Comparison of ENCODE assay signal across 20 cellular contexts in genomic region chr16:22027633-22028032, GRCh38. TPM values are rescaled to one million over a fixed set of nuclear protein-coding genes. Genes with fewer than 3 reads are reported as not detected.
DNase-seq lines count a peak whose midpoint lies in the region; ATAC-seq, FAIRE-seq and TF ChIP-seq lines count a peak whose summit lies in the region.
"Had no signal": no experiment of that assay in that cellular context is flagged by ENCODE, and none has a peak within 500 bp of the region (broad histone marks: within the 10 kb centered on the region; RNA-seq: fewer than 3 reads in every experiment).

No MANE protein-coding gene starts in this region.

- BruUV-seq in Calu3 (replicated peaks; lab: Mats Ljungman, UMichigan), result no TSS peak
- BruUV-seq in IMR-90 (replicated peaks; lab: Mats Ljungman, UMichigan), result no TSS peak
- no TSS peak for BruUV-seq in GM12878 (replicated peaks; lab: Mats Ljungman, UMichigan)

- peak overlapping the region; percentile 96 for H2BK20ac ChIP-seq in IMR-90 (ENCODE audit: low read depth, low read length)

- H3K4me1 Mint-ChIP-seq in Calu3 (ENCODE audit: low read depth, unreplicated experiment), result peaks cover 77% of the 10 kb centered on the region

- TF ChIP-seq CTCF in Calu3 (IDR thresholded peaks at IDR 0.05; ENCODE audit: unreplicated experiment), result no peak
- TF ChIP-seq CTCF in IMR-90 (conservative IDR thresholded peaks at IDR 0.05; ENCODE audit: low read depth, low read length), result no peak
- no peak for TF ChIP-seq CTCF in GM12878 (IDR thresholded peaks at IDR 0.05 in 2 of 3, conservative IDR thresholded peaks at IDR 0.05 in 1 of 3; ENCODE audit: control insufficient read depth in 2 of 3, extremely low read depth in 1 of 3, insufficient read depth in 1 of 3, low read depth in 3 of 3, low read length in 3 of 3)
- TF ChIP-seq CTCF in osteoblast (IDR thresholded peaks at IDR 0.05; ENCODE audit: extremely low read depth, low read depth, low read length), result no peak
- TF ChIP-seq CTCF in left ventricle myocardium inferior (IDR thresholded peaks at IDR 0.05; ENCODE audit: borderline replicate concordance), result no peak

- H3K9me3 Mint-ChIP-seq in Calu3 (ENCODE audit: low read depth, unreplicated experiment), result no peaks in the 10 kb centered on the region
- H3K9me3 Mint-ChIP-seq: brain had no signal

- H3K27me3 Mint-ChIP-seq in Calu3 (ENCODE audit: unreplicated experiment), result no peaks in the 10 kb centered on the region
- H3K27me3 Mint-ChIP-seq: activated naive CD4-positive, alpha-beta T cell treated with anti-CD3 and anti-CD28 coated beads, Interleukin-2, amount 10 ng/mL, durations not matched to agents 7 days and 5 days; brain had no signal

- peak overlapping the region; percentile 82 for H2BK5ac ChIP-seq in IMR-90 (ENCODE audit: low read depth, low read length, poor library complexity, severe bottlenecking)

- H3K4ac ChIP-seq in IMR-90 (ENCODE audit: low read depth, low read length), result peak overlapping the region; percentile 97

- TF ChIP-seq RAD21 in IMR-90 (IDR thresholded peaks at IDR 0.05; ENCODE audit: low read length) (no peak), GM12878 (IDR thresholded peaks at IDR 0.05; ENCODE audit: insufficient read depth, low read depth, low read length) (no peak)

- CTCF ChIA-PET in Calu3 (lab: Charles Lee) (interaction anchor here (0.5 to 1.9 kb wide), 3 partner anchors 20 to 1160 kb away, joined by 3 to 7 read pairs (median 5); partner anchors contain the start of gene MOSMO), IMR-90 (lab: Yijun Ruan, JAX) (interaction anchor here (1.5 kb wide), 1 partner anchor 44 kb away, joined by 3 read pairs; no protein-coding TSS in a partner anchor), GM12878 (lab: Yijun Ruan, JAX) (interaction anchor here (0.7 to 5.8 kb wide), 11 partner anchors 11 to 161 kb away, joined by 3 to 51 read pairs (median 8); partner anchors contain the start of gene MOSMO)

- H3K56ac ChIP-seq in IMR-90 (ENCODE audit: extremely low read depth, insufficient read depth, low read length), result peak overlapping the region; percentile 56; the same call in 1 of the 2 replicates

- H4K5ac ChIP-seq in IMR-90 (ENCODE audit: low read depth, low read length), result peak overlapping the region; percentile 17; the same call in 1 of the 2 replicates

- H3K4me2 ChIP-seq in IMR-90 (ENCODE audit: low read depth, low read length) (peak overlapping the region; percentile 32), GM12878 (ENCODE audit: control insufficient read depth, insufficient read depth) (peak overlapping the region; percentile 82), osteoblast (ENCODE audit: insufficient read depth, low read length) (peak overlapping the region; percentile 55)

- H3K79me2 ChIP-seq in GM12878 (ENCODE audit: control insufficient read depth, insufficient read depth, low read length), result peaks cover 4% of the 10 kb centered on the region
- H3K79me2 ChIP-seq in osteoblast (ENCODE audit: insufficient read depth, low read length), result peaks cover 54% of the 10 kb centered on the region

- H4K20me1 ChIP-seq in IMR-90 (ENCODE audit: insufficient read depth, low read length) (peaks cover 6% of the 10 kb centered on the region; the same call in 1 of the 2 replicates), GM12878 (ENCODE audit: control insufficient read depth, insufficient read depth) (no peaks in the 10 kb centered on the region), osteoblast (ENCODE audit: insufficient read depth, low read length) (peaks cover 10% of the 10 kb centered on the region)

- H2BK120ac ChIP-seq in IMR-90 (ENCODE audit: low read depth, low read length), result peak overlapping the region; percentile 96

- DNase-seq in Calu3 (no peak), IMR-90 (no peak), GM12878 (ENCODE audit: low read depth, low spot score) (no peak), osteoblast (ENCODE audit: insufficient read length, low spot score, missing footprints) (no peak), T-helper 1 cell (no peak), left ventricle myocardium inferior (no peak)
- DNase-seq: activated CD8-positive, alpha-beta memory T cell treated with anti-CD3 and anti-CD28 coated beads, Interleukin-2, amount 50 U/mL, for 4 hours; activated naive CD4-positive, alpha-beta T cell treated with anti-CD3 and anti-CD28 coated beads, Interleukin-2, amount 10 ng/mL, durations not matched to agents 7 days and 5 days; foreskin melanocyte; HCEC 1CT; left lung; NCI-H1092 treated with DMSO at 0.1 percent for 48 hours; T-helper 2 cell had no signal

- peak overlapping the region; percentile 33; the same call in 1 of the 2 replicates for H3K18ac ChIP-seq in IMR-90 (ENCODE audit: low read depth, low read length)

- peak overlapping the region; percentile 96 for H3K14ac ChIP-seq in IMR-90 (replicated peaks; ENCODE audit: low read depth, low read length)

- peak overlapping the region; percentile 5 to 77; a peak in 2 of 4 replicates for H4K8ac ChIP-seq in IMR-90 (ENCODE audit: low read depth in 2 of 2, low read length in 2 of 2)

- H3K27me3 ChIP-seq in IMR-90 (ENCODE audit: control insufficient read depth, insufficient read depth, low read length) (no peaks in the 10 kb centered on the region), GM12878 (replicated peaks in 1 of 2; ENCODE audit: control insufficient read depth in 2 of 2, insufficient read depth in 2 of 2, low read length in 1 of 2) (no peaks in the 10 kb centered on the region), osteoblast (ENCODE audit: insufficient read depth, low read length) (no peaks in the 10 kb centered on the region), left ventricle myocardium inferior (ENCODE audit: low read depth) (no peaks in the 10 kb centered on the region)
- H3K27me3 ChIP-seq: left lung had no signal

- in situ Hi-C loops in IMR-90 (cut with MboI; ENCODE audit: low sequenced_read_pairs), result no loop called here
- in situ Hi-C loops in GM12878 (cut with MboI), result no loop called here

- FAIRE-seq in GM12878 (lab: Jason Lieb, UNC), result peak; percentile 80

- H3K36me3 Mint-ChIP-seq in Calu3 (ENCODE audit: insufficient read depth, unreplicated experiment), result peaks cover 29% of the 10 kb centered on the region

- TF ChIP-seq POLR2A in IMR-90 (IDR thresholded peaks at IDR 0.05; ENCODE audit: low read depth, low read length), result no peak
- no peak for TF ChIP-seq POLR2A in GM12878 (IDR thresholded peaks at IDR 0.05; ENCODE audit: low read depth, low read length)

- TF ChIP-seq EP300 in GM12878 (IDR thresholded peaks at IDR 0.05; ENCODE audit: borderline replicate concordance in 1 of 2, control insufficient read depth in 1 of 2, low read depth in 2 of 2, low read length in 2 of 2), result no peak

- H2AK5ac ChIP-seq in IMR-90 (ENCODE audit: low read depth, low read length), result peak overlapping the region; percentile 84

- dilution Hi-C loops in IMR-90 (cut with HindIII; ENCODE audit: low sequenced_read_pairs, unreplicated experiment), result no loop called here

- peak overlapping the region; percentile 54; the same call in 1 of the 2 replicates for H4K91ac ChIP-seq in IMR-90 (ENCODE audit: insufficient read depth, low read depth, low read length)

- H3K27ac ChIP-seq in IMR-90 (ENCODE audit: insufficient read depth, low read length), result peak overlapping the region; percentile 53; the same call in 1 of the 2 replicates
- H3K27ac ChIP-seq in GM12878 (ENCODE audit: control insufficient read depth, insufficient read depth), result peak overlapping the region; percentile 52; the same call in 1 of the 2 replicates
- H3K27ac ChIP-seq in osteoblast (ENCODE audit: low read depth, low read length), result no peak overlapping the region
- no peak overlapping the region for H3K27ac ChIP-seq in left ventricle myocardium inferior (replicated peaks)

- no peaks in the 10 kb centered on the region for H3K9me3 ChIP-seq in IMR-90 (ENCODE audit: control insufficient read depth, insufficient read depth, low read length)
- no peaks in the 10 kb centered on the region; the same call in none of the 3 replicates for H3K9me3 ChIP-seq in GM12878 (replicated peaks; ENCODE audit: control insufficient read depth, insufficient read depth, low read length)
- H3K9me3 ChIP-seq in osteoblast (ENCODE audit: low read depth, low read length), result no peaks in the 10 kb centered on the region
- H3K9me3 ChIP-seq in left ventricle myocardium inferior (replicated peaks), result peaks cover 4% of the 10 kb centered on the region
- H3K9me3 ChIP-seq: prostate gland had no signal

- H3K79me1 ChIP-seq in IMR-90 (ENCODE audit: low read depth in 1 of 2, low read length in 2 of 2), result peaks cover 17 to 54% of the 10 kb centered on the region in 2 experiments

- peak overlapping the region; percentile 79; the same call in 2 of the 3 replicates for H2BK15ac ChIP-seq in IMR-90 (ENCODE audit: low read depth, low read length)

- H3K36me3 ChIP-seq in IMR-90 (ENCODE audit: control insufficient read depth, insufficient read depth, low read length), result peaks cover 3% of the 10 kb centered on the region; the same call in 1 of the 2 replicates
- H3K36me3 ChIP-seq in GM12878 (ENCODE audit: control insufficient read depth in 2 of 2, insufficient read depth in 2 of 2, low read length in 1 of 2), result no peaks in the 10 kb centered on the region; a peak in 1 of 4 replicates
- H3K36me3 ChIP-seq in osteoblast (ENCODE audit: insufficient read depth, low read length), result no peaks in the 10 kb centered on the region
- H3K36me3 ChIP-seq in left ventricle myocardium inferior, result peaks cover 11% of the 10 kb centered on the region
- H3K36me3 ChIP-seq: left lung, prostate gland had no signal

- no peak overlapping the region for H3K4me3 ChIP-seq in IMR-90 (ENCODE audit: insufficient read depth, low read depth, low read length)
- peak overlapping the region; percentile 45; the same call in 1 of the 2 replicates for H3K4me3 ChIP-seq in GM12878
- H3K4me3 ChIP-seq in osteoblast (ENCODE audit: insufficient read depth, low read length), result no peak overlapping the region
- H3K4me3 ChIP-seq in left ventricle myocardium inferior, result no peak overlapping the region
- H3K4me3 ChIP-seq: left lung, prostate gland had no signal

- intact Hi-C loops in Calu3 (cut with micrococcal nuclease; ENCODE audit: unreplicated experiment) (loop anchor here (2.0 kb wide), 1 partner anchor 17 kb away; no protein-coding TSS in a partner anchor), IMR-90 (cut with micrococcal nuclease) (loop anchor here (2.0 kb wide), 1 partner anchor 21 kb away; no protein-coding TSS in a partner anchor), GM12878 (cut with micrococcal nuclease; ENCODE audit: unreplicated experiment) (no loop called here), left ventricle myocardium inferior (cut with micrococcal nuclease) (no loop called here)

- H3K27ac Mint-ChIP-seq in Calu3 (ENCODE audit: unreplicated experiment), result peak overlapping the region; percentile 41
- H3K27ac Mint-ChIP-seq: brain had no signal

- no peak overlapping the region for H3K4me3 Mint-ChIP-seq in Calu3 (ENCODE audit: low read depth, unreplicated experiment)
- H3K4me3 Mint-ChIP-seq: activated naive CD4-positive, alpha-beta T cell treated with anti-CD3 and anti-CD28 coated beads, Interleukin-2, amount 10 ng/mL, durations not matched to agents 7 days and 5 days; brain had no signal

- peaks cover 11% of the 10 kb centered on the region for H3K4me1 ChIP-seq in IMR-90 (ENCODE audit: control insufficient read depth, insufficient read depth, low read length)
- peaks cover 23% of the 10 kb centered on the region for H3K4me1 ChIP-seq in GM12878 (ENCODE audit: control insufficient read depth, insufficient read depth, low read length)
- peaks cover 17% of the 10 kb centered on the region for H3K4me1 ChIP-seq in osteoblast (ENCODE audit: insufficient read depth, low read length)
- H3K4me1 ChIP-seq in left ventricle myocardium inferior, result peaks cover 49% of the 10 kb centered on the region

- H3K9me1 ChIP-seq in IMR-90 (ENCODE audit: insufficient read depth, low read length), result peaks cover 2% of the 10 kb centered on the region; the same call in 1 of the 2 replicates

- SMC1A ChIA-PET in GM12878 (lab: Charles Lee; ENCODE audit: uncharacterized antibody, unreplicated experiment), result interaction anchor here (1.0 to 4.5 kb wide), 6 partner anchors 11 to 50 kb away, joined by 4 to 36 read pairs (median 14); partner anchors contain the start of gene MOSMO

- H3K9ac ChIP-seq in IMR-90 (ENCODE audit: low read depth, low read length) (0 out of 2 replicates have a peak overlapping the region, but pooled peaks have one; percentile 12), GM12878 (ENCODE audit: control insufficient read depth, insufficient read depth, low read length) (peak overlapping the region; percentile 34)

- H2AK9ac ChIP-seq in IMR-90 (replicated peaks; ENCODE audit: low read depth, low read length, poor library complexity), result no peak overlapping the region

- H2AFZ ChIP-seq in IMR-90 (replicated peaks; ENCODE audit: low read length, poor library complexity) (no peak overlapping the region), GM12878 (ENCODE audit: control insufficient read depth, low read depth, low read length) (peak overlapping the region; percentile 6; the same call in 1 of the 2 replicates), osteoblast (ENCODE audit: low read length) (no peak overlapping the region)

- RAD21 ChIA-PET in GM12878 (lab: Charles Lee; ENCODE audit: unreplicated experiment), result interaction anchor here (0.8 to 4.3 kb wide), 5 partner anchors 16 to 161 kb away, joined by 3 to 27 read pairs (median 3); partner anchors contain the start of gene MOSMO

- WGBS in IMR-90 (ENCODE audit: extremely low coverage in 2 of 2, insufficient read length in 1 of 2), 2 experiments, result no CpG with 5 or more reads among the region's 2 CpGs
- 17% methylated on average over 2 of the region's 2 CpGs for WGBS in GM12878 (ENCODE audit: insufficient coverage, insufficient replicate concordance, low lambda C conversion rate, missing lambda C conversion rate)

- peak overlapping the region; percentile 36; the same call in 1 of the 2 replicates for H3K23ac ChIP-seq in IMR-90 (ENCODE audit: low read depth, low read length)

- POLR2A ChIA-PET in IMR-90 (lab: Charles Lee; ENCODE audit: unreplicated experiment) (no interaction called here), GM12878 (lab: Charles Lee) (interaction anchor here (1.4 to 4.1 kb wide), 3 partner anchors 9 to 23 kb away, joined by 6 to 33 read pairs (median 7); partner anchors contain the start of gene MOSMO)

- ATAC-seq in IMR-90 (ENCODE audit: low read depth) (no peak), GM12878 (peak; percentile 62), GM21576 (IDR thresholded peaks at IDR 0.05; ENCODE audit: unreplicated experiment) (no peak), GM18867 (IDR thresholded peaks at IDR 0.05; ENCODE audit: unreplicated experiment) (no peak)
- ATAC-seq: activated CD4-positive, CD25-positive, alpha-beta regulatory T cell treated with anti-CD3 and anti-CD28 coated beads, Interleukin-2, amount 50 U/mL, for 24 hours; Right ventricle myocardium inferior had no signal

RNA-seq across cellular contexts. Expression of gene MOSMO, which starts 19.7 kb away (rescaled TPM):
- 24.0 and 30.1 TPM in 2 replicates for total RNA-seq in Calu3 (2022)
- total RNA-seq in IMR-90 (2012; rRNA removed), result 16.0 and 16.9 TPM in 2 replicates
- polyA plus RNA-seq in IMR-90 (2012; rRNA removed), result 8.0 and 10.5 TPM in 2 replicates
- 2.8 and 3.5 TPM in 2 replicates for polyA plus RNA-seq in IMR-90 (2012; cell fraction: cytosol; rRNA removed)
- 8.8 and 35.7 TPM in 2 replicates for polyA plus RNA-seq in IMR-90 (2012; cell fraction: nucleus; rRNA removed; ENCODE audit: low replicate concordance)
- 70.8 and 76.9 TPM in 2 replicates for total RNA-seq in GM12878 (2013; cell fraction: nucleolus; rRNA removed)
- 16.6 and 19.5 TPM in 2 replicates for total RNA-seq in GM12878 (2014; rRNA removed)
- total RNA-seq in GM12878 (2014; rRNA removed; fragmentation: Illumina TruSeq; extraction: Trizol), result 15.4 and 18.9 TPM in 2 replicates
- 10.0 and 10.9 TPM in 2 replicates for total RNA-seq in GM12878 (2021)
- polyA plus RNA-seq in GM12878 (2011; ENCODE audit: low read depth), result 6.6 TPM
- polyA plus RNA-seq in GM12878 (2011; rRNA removed), result 26.7 and 32.7 TPM in 2 replicates
- 12.3 and 13.2 TPM in 2 replicates for polyA plus RNA-seq in GM12878 (2011; cell fraction: cytosol; rRNA removed)
- 33.0 and 34.8 TPM in 2 replicates for polyA plus RNA-seq in GM12878 (2011; cell fraction: nucleus; rRNA removed)
- polyA plus RNA-seq in GM12878 (2012), result 5.6 and 6.0 TPM in 2 replicates
- polyA plus RNA-seq in GM12878 (2014; fragmentation: Illumina TruSeq; extraction: Trizol), result 20.8 and 22.8 TPM in 2 replicates
- 1 to 10 TPM; 2.2 to 7.3 TPM for polyA plus RNA-seq in GM12878 (2014; fragmentation: Nextera tagmentation; extraction: Ambion mirVana)
- polyA plus RNA-seq in GM12878 (2014; rRNA removed), result 13.4 and 13.5 TPM in 2 replicates
- 1 to 10 TPM; 1.7 to 2.5 TPM for polyA plus RNA-seq in GM12878 (2016; fragmentation: Nextera tagmentation; extraction: Ambion mirVana)
- 14.6 and 16.9 TPM in 2 replicates for polyA minus RNA-seq in GM12878 (2011; rRNA and poly(A)+ RNA removed)
- 5.1 and 5.3 TPM in 2 replicates for polyA minus RNA-seq in GM12878 (2011; cell fraction: cytosol; rRNA and poly(A)+ RNA removed)
- polyA minus RNA-seq in GM12878 (2011; cell fraction: nucleus; rRNA and poly(A)+ RNA removed), result 16.9 and 21.7 TPM in 2 replicates
- 15.2 and 15.9 TPM in 2 replicates for total RNA-seq in osteoblast
- 12.1 TPM for total RNA-seq in left ventricle myocardium inferior

RNA-seq across cellular contexts. Expression of gene PDZD9, which starts 26.7 kb away (rescaled TPM):
- total RNA-seq in Calu3 (2022) (not detected in 2 replicates), IMR-90 (2012; rRNA removed) (not detected in 2 replicates), GM12878 (2014; rRNA removed) (not detected in 2 replicates), GM12878 (2014; rRNA removed; fragmentation: Illumina TruSeq; extraction: Trizol) (not detected in 2 replicates), GM12878 (2021) (not detected in 2 replicates), osteoblast (not detected in 2 replicates), left ventricle myocardium inferior (not detected)
- polyA plus RNA-seq in IMR-90 (2012; rRNA removed) (0.13 TPM in 1 of 2 replicates, not detected in the other), GM12878 (2011; rRNA removed) (not detected in 2 replicates), GM12878 (2014; fragmentation: Illumina TruSeq; extraction: Trizol) (not detected in 2 replicates), GM12878 (2014; fragmentation: Nextera tagmentation; extraction: Ambion mirVana) (under 1 TPM; 0.07 to 0.13 TPM), GM12878 (2014; rRNA removed) (not detected in 2 replicates), GM12878 (2016; fragmentation: Nextera tagmentation; extraction: Ambion mirVana) (under 1 TPM in 1 of 2 experiments, not detected in 1; 0.15 TPM)
- polyA plus RNA-seq in IMR-90 (2012; cell fraction: cytosol; rRNA removed), result not detected in 2 replicates
- not detected in 2 replicates for polyA plus RNA-seq in IMR-90 (2012; cell fraction: nucleus; rRNA removed; ENCODE audit: low replicate concordance)
- total RNA-seq in GM12878 (2013; cell fraction: nucleolus; rRNA removed), result not detected in 2 replicates
- polyA plus RNA-seq in GM12878 (2011; ENCODE audit: low read depth), result not detected
- not detected in 2 replicates for polyA plus RNA-seq in GM12878 (2011; cell fraction: cytosol; rRNA removed)
- polyA plus RNA-seq in GM12878 (2011; cell fraction: nucleus; rRNA removed), result not detected in 2 replicates
- polyA plus RNA-seq in GM12878 (2012), result not detected in 2 replicates
- polyA minus RNA-seq in GM12878 (2011; rRNA and poly(A)+ RNA removed), result not detected in 2 replicates
- not detected in 2 replicates for polyA minus RNA-seq in GM12878 (2011; cell fraction: cytosol; rRNA and poly(A)+ RNA removed)
- not detected in 2 replicates for polyA minus RNA-seq in GM12878 (2011; cell fraction: nucleus; rRNA and poly(A)+ RNA removed)
- total RNA-seq: left lung, Right ventricle myocardium inferior had no signal
- polyA plus RNA-seq: BJ had no signal

Comparison
In these comparisons a context has a peak if more than half of its experiments do, and no peak if none do; other contexts are left out.
1. H3K27ac ChIP-seq: peak in IMR-90 (single experiment) and GM12878 (single experiment); none in osteoblast (single experiment) and left ventricle myocardium inferior (single experiment).
2. H3K4me2 ChIP-seq: peak in every context shown above with its lines; median percentile 82 in GM12878; 55 in osteoblast; 32 in IMR-90.
3. intact Hi-C loops: an anchor here in Calu3 (2.0 kb wide) and IMR-90 (2.0 kb wide); none called in GM12878 and left ventricle myocardium inferior.